ENCODE assay signal across 18 cellular contexts in the genomic region with DNA sequence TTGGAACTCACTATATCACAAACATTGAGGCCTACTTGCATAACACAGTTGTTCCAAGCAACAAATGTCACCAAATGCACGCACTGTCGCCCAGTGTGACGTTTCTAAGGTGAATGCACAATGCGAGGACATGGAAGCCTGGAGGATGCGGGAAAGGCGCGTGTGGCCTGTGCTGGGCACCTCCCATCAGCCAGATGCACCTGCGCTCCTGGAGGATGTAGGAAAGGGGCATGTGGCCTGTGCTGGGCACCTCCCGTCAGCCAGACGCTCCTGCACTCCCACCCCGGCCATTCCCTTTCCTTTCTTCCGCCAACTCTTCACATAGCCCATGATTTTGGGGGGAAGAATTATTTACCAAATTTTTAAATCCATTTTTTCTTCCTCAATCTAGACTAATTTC.
DNase-seq lines count a peak whose midpoint lies in the region; ATAC-seq, FAIRE-seq and TF ChIP-seq lines count a peak whose summit lies in the region.
"Had no signal": no experiment of that assay in that cellular context is flagged by ENCODE, and none has a peak within 500 bp of the region (broad histone marks: within the 10 kb centered on the region; RNA-seq: fewer than 3 reads in every experiment).

No MANE protein-coding gene starts in this region.

- H3K56ac ChIP-seq in H1 (replicated peaks; ENCODE audit: insufficient read length, low read depth, low read length), result no peak overlapping the region

- H3K4me3 ChIP-seq in right atrium auricular region (no peak overlapping the region), H1 (ENCODE audit: extremely low read depth in 1 of 4, insufficient read depth in 2 of 4, low read depth in 3 of 4, low read length in 4 of 4) (no peak overlapping the region), neuronal stem cell (ENCODE audit: low read length in 2 of 2) (no peak overlapping the region), SJCRH30 (no peak overlapping the region)
- H3K4me3 ChIP-seq: BLaER1, GM23248 had no signal

- H3K4me1 ChIP-seq in right atrium auricular region, result no peaks in the 10 kb centered on the region
- peaks cover 0 to 5% (median 0%) of the 10 kb centered on the region in 4 experiments; a peak in 4 of 7 replicates for H3K4me1 ChIP-seq in H1 (replicated peaks in 1 of 4; ENCODE audit: control insufficient read depth in 3 of 4, insufficient read depth in 4 of 4, low read length in 3 of 4)
- H3K4me1 ChIP-seq in neuronal stem cell (ENCODE audit: control insufficient read depth in 2 of 2, insufficient read depth in 1 of 2, low read depth in 1 of 2, low read length in 2 of 2), result peaks cover 0 to 10% of the 10 kb centered on the region in 2 donors
- no peaks in the 10 kb centered on the region for H3K4me1 ChIP-seq in SJCRH30
- H3K4me1 ChIP-seq: Caco-2 had no signal

- no peak for TF ChIP-seq CTCF in right atrium auricular region (IDR thresholded peaks at IDR 0.05)
- TF ChIP-seq CTCF in H1 (IDR thresholded peaks at IDR 0.05; ENCODE audit: control extremely low read depth in 1 of 3, insufficient read depth in 1 of 3, low read depth in 1 of 3, low read length in 3 of 3), result no peak

- no peaks in the 10 kb centered on the region for H3K23me2 ChIP-seq in H1 (ENCODE audit: low read depth, low read length)

- H4K8ac ChIP-seq in H1 (ENCODE audit: extremely low read depth, insufficient read depth, low read length), result no peak overlapping the region
- H4K8ac ChIP-seq in neuronal stem cell (ENCODE audit: low read depth, low read length), result no peak overlapping the region

- H3K79me1 ChIP-seq in H1 (ENCODE audit: low read depth, low read length) (no peaks in the 10 kb centered on the region), neuronal stem cell (ENCODE audit: low read depth, low read length) (no peaks in the 10 kb centered on the region)

- H2BK15ac ChIP-seq in H1 (ENCODE audit: low read length) (no peak overlapping the region; the same call in 1 of the 2 replicates), neuronal stem cell (ENCODE audit: low read length) (no peak overlapping the region)

- ATAC-seq in Right ventricle myocardium superior (ENCODE audit: poor library complexity) (no peak), GM19328 (IDR thresholded peaks at IDR 0.05; ENCODE audit: unreplicated experiment) (no peak)
- ATAC-seq: CD8-positive, alpha-beta T cell; HCT116 had no signal

- intact Hi-C loops in Right ventricle myocardium superior (cut with DNase I), result no loop called here

- no peak overlapping the region for H4K91ac ChIP-seq in H1 (replicated peaks; ENCODE audit: insufficient read length, low read length)
- no peak overlapping the region for H4K91ac ChIP-seq in neuronal stem cell (ENCODE audit: low read depth, low read length, poor library complexity)

- H2BK12ac ChIP-seq in H1 (ENCODE audit: low read depth, low read length), result no peak overlapping the region; the same call in 1 of the 2 replicates
- H2BK12ac ChIP-seq in neuronal stem cell (ENCODE audit: low read length), result no peak overlapping the region

- H3K36me3 ChIP-seq in right atrium auricular region (no peaks in the 10 kb centered on the region), H1 (ENCODE audit: control insufficient read depth in 2 of 4, insufficient read depth in 4 of 4, low read length in 3 of 4) (no peaks in the 10 kb centered on the region), neuronal stem cell (replicated peaks in 1 of 2; ENCODE audit: control insufficient read depth in 2 of 2, insufficient read depth in 2 of 2, low read length in 2 of 2) (no peaks in the 10 kb centered on the region), SJCRH30 (no peaks in the 10 kb centered on the region)
- H3K36me3 ChIP-seq: BLaER1 had no signal

- POLR2A ChIA-PET in H1 (lab: Charles Lee; ENCODE audit: partially characterized antibody), result no interaction called here

- no peaks in the 10 kb centered on the region for H3K27me3 ChIP-seq in right atrium auricular region
- no peaks in the 10 kb centered on the region for H3K27me3 ChIP-seq in H1 (replicated peaks in 1 of 4; ENCODE audit: control insufficient read depth in 3 of 4, extremely low read depth in 1 of 4, insufficient read depth in 3 of 4, low read length in 3 of 4)
- H3K27me3 ChIP-seq in neuronal stem cell (ENCODE audit: control insufficient read depth in 3 of 3, insufficient read depth in 3 of 3, low read depth in 1 of 3, low read length in 3 of 3), result peaks cover 0 to 32% (median 0%) of the 10 kb centered on the region in 3 experiments
- no peaks in the 10 kb centered on the region for H3K27me3 ChIP-seq in SJCRH30
- H3K27me3 ChIP-seq: BLaER1 had no signal

- H3K79me2 ChIP-seq in H1 (ENCODE audit: control insufficient read depth in 1 of 2, insufficient read depth in 2 of 2, low read length in 2 of 2), result no peaks in the 10 kb centered on the region

- H4K5ac ChIP-seq in H1 (ENCODE audit: insufficient read length, low read depth, low read length), result no peak overlapping the region

- H3K4ac ChIP-seq in H1 (replicated peaks; ENCODE audit: insufficient read length, low read depth, low read length) (peak overlapping the region; percentile 18), neuronal stem cell (ENCODE audit: low read length) (no peak overlapping the region)

- CTCF ChIA-PET in H1 (lab: Charles Lee; ENCODE audit: partially characterized antibody), result no interaction called here

- H2BK5ac ChIP-seq in H1 (ENCODE audit: low read depth, low read length) (no peak overlapping the region), neuronal stem cell (ENCODE audit: low read length) (peak overlapping the region; percentile 17)

- H2AK5ac ChIP-seq in H1 (ENCODE audit: low read depth, low read length), result no peak overlapping the region
- H2AK5ac ChIP-seq in neuronal stem cell (ENCODE audit: low read depth, low read length), result no peak overlapping the region

- H3K18ac ChIP-seq in H1 (ENCODE audit: extremely low read depth, low read length) (no peak overlapping the region), neuronal stem cell (ENCODE audit: low read length) (peak overlapping the region; percentile 15)

- no peak for TF ChIP-seq EP300 in H1 (IDR thresholded peaks at IDR 0.05; ENCODE audit: borderline replicate concordance in 1 of 2, low read depth in 2 of 2, low read length in 2 of 2)

- H4K20me1 ChIP-seq in H1 (replicated peaks in 1 of 2; ENCODE audit: control insufficient read depth in 1 of 2, insufficient read depth in 2 of 2, low read length in 2 of 2), result no peaks in the 10 kb centered on the region
- H4K20me1 ChIP-seq: BLaER1 had no signal

- no peak for FAIRE-seq in H1 (lab: Jason Lieb, UNC)
- FAIRE-seq: G401.6, GM12892 had no signal

- no peak overlapping the region for H3K4me2 ChIP-seq in H1 (ENCODE audit: insufficient read depth in 1 of 2, low read depth in 2 of 2, low read length in 2 of 2)
- H3K4me2 ChIP-seq in neuronal stem cell (ENCODE audit: insufficient read depth, low read length, poor library complexity, severe bottlenecking), result no peak overlapping the region
- H3K4me2 ChIP-seq: BLaER1 had no signal

- H2AFZ ChIP-seq in H1 (ENCODE audit: low read length), result no peak overlapping the region
- no peak overlapping the region for H2AFZ ChIP-seq in neuronal stem cell (ENCODE audit: low read length)
- H2AFZ ChIP-seq: GM23248 had no signal

- no peak overlapping the region for H2BK120ac ChIP-seq in H1 (replicated peaks; ENCODE audit: low read depth, low read length)
- no peak overlapping the region for H2BK120ac ChIP-seq in neuronal stem cell (ENCODE audit: low read depth, low read length)

- DNase-seq in right atrium auricular region (ENCODE audit: low spot score), result peak; percentile 30
- DNase-seq in Right ventricle myocardium superior, result no peak
- peak in 1 of 2 experiments; percentile 23 for DNase-seq in H1 (ENCODE audit: low read depth in 1 of 2, low spot score in 2 of 2)
- no peak for DNase-seq in neuronal stem cell (ENCODE audit: low spot score)
- DNase-seq in SJCRH30, result no peak
- DNase-seq: Caco-2; CD4-positive, CD25-positive, alpha-beta regulatory T cell; CD8-positive, alpha-beta T cell; DMS153; DND-41; GM23248; H9 had no signal

- H3K27ac ChIP-seq in right atrium auricular region (no peak overlapping the region), H1 (ENCODE audit: low read depth, low read length) (no peak overlapping the region), neuronal stem cell (replicated peaks; ENCODE audit: low read length) (no peak overlapping the region), SJCRH30 (no peak overlapping the region)
- H3K27ac ChIP-seq: BLaER1, C4-2B, GM23248 had no signal

- no peak for TF ChIP-seq RAD21 in H1 (IDR thresholded peaks at IDR 0.05 in 1 of 2, conservative IDR thresholded peaks at IDR 0.05 in 1 of 2; ENCODE audit: low read depth in 2 of 2, low read length in 2 of 2)

- H3K9ac ChIP-seq in H1 (replicated peaks in 1 of 4; ENCODE audit: extremely low read depth in 1 of 4, low read depth in 3 of 4, low read length in 3 of 4) (no peak overlapping the region), neuronal stem cell (ENCODE audit: low read depth, low read length, poor library complexity) (no peak overlapping the region)
- H3K9ac ChIP-seq: BLaER1, GM23248 had no signal

- no peak overlapping the region for H3K23ac ChIP-seq in H1 (ENCODE audit: insufficient read length)
- no peak overlapping the region for H3K23ac ChIP-seq in neuronal stem cell (ENCODE audit: low read depth, low read length, poor library complexity)

- TF ChIP-seq POLR2A in H1 (IDR thresholded peaks at IDR 0.05; ENCODE audit: control extremely low read depth in 1 of 2, low read depth in 2 of 2, low read length in 2 of 2), result no peak

- H3K9me3 ChIP-seq in right atrium auricular region, result no peaks in the 10 kb centered on the region
- peaks cover 0 to 6% of the 10 kb centered on the region in 2 experiments; a peak in 1 of 4 replicates for H3K9me3 ChIP-seq in H1 (ENCODE audit: insufficient read depth in 2 of 2, low read depth in 1 of 2, low read length in 1 of 2)
- H3K9me3 ChIP-seq in neuronal stem cell (replicated peaks in 1 of 2; ENCODE audit: control insufficient read depth in 2 of 2, insufficient read depth in 1 of 2, low read depth in 1 of 2, low read length in 2 of 2), result peaks cover 0 to 14% of the 10 kb centered on the region in 2 donors
- H3K9me3 ChIP-seq in SJCRH30 (replicated peaks), result no peaks in the 10 kb centered on the region

- no peak overlapping the region for H3K14ac ChIP-seq in H1 (ENCODE audit: insufficient read length)
- no peak overlapping the region for H3K14ac ChIP-seq in neuronal stem cell (ENCODE audit: low read length)

- no peak overlapping the region for H2BK20ac ChIP-seq in H1 (ENCODE audit: low read length)

- 90% methylated on average over 12 of the region's 12 CpGs; no CpG with 5 or more reads in 1 of the 2 experiments for WGBS in H1 (ENCODE audit: extremely low coverage in 1 of 2, insufficient coverage in 1 of 2, insufficient read length in 1 of 2, insufficient replicate concordance in 2 of 2, low coverage in 1 of 2, low lambda C conversion rate in 2 of 2, missing lambda C conversion rate in 1 of 2), 2 experiments
- whole genome bisulfite sequencing in neuronal stem cell (ENCODE audit: extremely low coverage in 2 of 2, insufficient read length in 2 of 2, insufficient replicate concordance in 1 of 2), 2 donors, result no CpG with 5 or more reads among the region's 12 CpGs

TF ChIP-seq in H1, 55 proteins besides CTCF, POLR2A, EP300 and RAD21 (continues in another document):
- TF ChIP-seq KDM5A (IDR thresholded peaks at IDR 0.05; ENCODE audit: low read length) (no peak), TBP (IDR thresholded peaks at IDR 0.05; ENCODE audit: low read depth, low read length) (no peak), TAF7 (optimal IDR thresholded peaks at IDR 0.05; ENCODE audit: borderline replicate concordance, low read depth, low read length) (no peak), RBBP5 (IDR thresholded peaks at IDR 0.05; ENCODE audit: borderline replicate concordance, low read depth, low read length) (no peak)
